ENCODE assay signal across 12 cellular contexts in genomic region chr1:107785506-107786213, GRCh38.
DNase-seq lines count a peak whose midpoint lies in the region; ATAC-seq and TF ChIP-seq lines count a peak whose summit lies in the region.
"Had no signal": no experiment of that assay in that cellular context is flagged by ENCODE, and none has a peak within 500 bp of the region (broad histone marks: within the 10 kb centered on the region; RNA-seq: fewer than 3 reads in every experiment).

No MANE protein-coding gene starts in this region.

- H3K9me3 ChIP-seq in BLaER1 treated with 17β-estradiol and CSF1 and Interleukin-3, amounts not matched to agents 10 nM and 100 nM (replicated peaks in 1 of 11), result no peaks in the 10 kb centered on the region
- H3K9me3 ChIP-seq in DOHH2 (ENCODE audit: control insufficient read depth, insufficient read depth, low read length) (no peaks in the 10 kb centered on the region), lower lobe of right lung (no peaks in the 10 kb centered on the region)

- peaks cover 62 to 86% (median 69%) of the 10 kb centered on the region in 10 experiments for H3K4me1 ChIP-seq in BLaER1 treated with 17β-estradiol and CSF1 and Interleukin-3, amounts not matched to agents 10 nM and 100 nM
- H3K4me1 ChIP-seq in DOHH2 (ENCODE audit: control insufficient read depth, low read length) (peaks cover 53% of the 10 kb centered on the region), lower lobe of right lung (peaks cover 36% of the 10 kb centered on the region)

- H3K79me2 ChIP-seq in DOHH2 (ENCODE audit: control insufficient read depth, low read length), result no peaks in the 10 kb centered on the region

- no peaks in the 10 kb centered on the region for H3K27me3 ChIP-seq in BLaER1 treated with 17β-estradiol and CSF1 and Interleukin-3, amounts not matched to agents 10 nM and 100 nM
- H3K27me3 ChIP-seq in DOHH2 (ENCODE audit: control insufficient read depth, low read length) (no peaks in the 10 kb centered on the region), lower lobe of right lung (ENCODE audit: low read depth) (no peaks in the 10 kb centered on the region)

- peak in 1 of 2 donors; percentile 30 for ATAC-seq in lower lobe of right lung
- no peak for ATAC-seq in GM18867 (IDR thresholded peaks at IDR 0.05; ENCODE audit: unreplicated experiment)

- no peaks in the 10 kb centered on the region for H3K9me2 ChIP-seq in DOHH2 (replicated peaks; ENCODE audit: control insufficient read depth, low read length)

- H3K9ac ChIP-seq in BLaER1 treated with 17β-estradiol and CSF1 and Interleukin-3, amounts not matched to agents 10 nM and 100 nM, result peak overlapping the region in 2 of 11 experiments; percentile 2 to 38; a peak in 1 of 22 replicates

- DNase-seq in lower lobe of right lung (no peak), UCSD-AML1 (lab: John Stamatoyannopoulos, UW; ENCODE audit: unreplicated experiment) (no peak), NCI-H128 (lab: John Stamatoyannopoulos, UW; ENCODE audit: unreplicated experiment) (no peak), NCI-H2081 (lab: John Stamatoyannopoulos, UW) (no peak)
- DNase-seq: hypothalamus, NCI-H1436 treated with DMSO at 0.1 percent for 48 hours, posterior cingulate gyrus had no signal

- peaks cover 41% of the 10 kb centered on the region for H3K4me1 Mint-ChIP-seq in T-helper 1 cell treated with Interleukin-12 subunit alpha and Interleukin-12 subunit beta and Interleukin-4 antibody, amounts not matched to agents 30 μg/mL and 1 μg/mL, for 36 hours (ENCODE audit: low read depth)

- H3K36me3 Mint-ChIP-seq in T-helper 1 cell treated with Interleukin-12 subunit alpha and Interleukin-12 subunit beta and Interleukin-4 antibody, amounts not matched to agents 30 μg/mL and 1 μg/mL, for 36 hours (ENCODE audit: low read depth), result no peaks in the 10 kb centered on the region
- H3K36me3 Mint-ChIP-seq: brain had no signal

- H4K20me1 ChIP-seq in BLaER1 treated with 17β-estradiol and CSF1 and Interleukin-3, amounts not matched to agents 10 nM and 100 nM, result no peaks in the 10 kb centered on the region; a peak in 1 of 22 replicates
- no peaks in the 10 kb centered on the region for H4K20me1 ChIP-seq in DOHH2 (ENCODE audit: control insufficient read depth, insufficient read depth, low read depth, low read length)

- no peaks in the 10 kb centered on the region for H3K27me3 Mint-ChIP-seq in T-helper 1 cell treated with Interleukin-12 subunit alpha and Interleukin-12 subunit beta and Interleukin-4 antibody, amounts not matched to agents 30 μg/mL and 1 μg/mL, for 36 hours (ENCODE audit: low read depth)
- H3K27me3 Mint-ChIP-seq: brain had no signal

- no peaks in the 10 kb centered on the region for H3K9me3 Mint-ChIP-seq in T-helper 1 cell treated with Interleukin-12 subunit alpha and Interleukin-12 subunit beta and Interleukin-4 antibody, amounts not matched to agents 30 μg/mL and 1 μg/mL, for 36 hours

- H3K4me3 ChIP-seq in BLaER1 treated with 17β-estradiol and CSF1 and Interleukin-3, amounts not matched to agents 10 nM and 100 nM, result no peak overlapping the region
- peak overlapping the region; percentile 1; the same call in 1 of the 2 replicates for H3K4me3 ChIP-seq in DOHH2 (ENCODE audit: low read length)
- peak overlapping the region; percentile 11 for H3K4me3 ChIP-seq in lower lobe of right lung

- peak overlapping the region; percentile 63 for H3K4me3 Mint-ChIP-seq in T-helper 1 cell treated with Interleukin-12 subunit alpha and Interleukin-12 subunit beta and Interleukin-4 antibody, amounts not matched to agents 30 μg/mL and 1 μg/mL, for 36 hours
- H3K4me3 Mint-ChIP-seq: brain had no signal

- intact Hi-C loops in lower lobe of right lung (cut with DNase I), result no loop called here

- H3K27ac ChIP-seq in BLaER1 treated with 17β-estradiol and CSF1 and Interleukin-3, amounts not matched to agents 10 nM and 100 nM, result peak overlapping the region in 5 of 11 experiments; percentile 7 to 44 (median 22); a peak in 2 of 22 replicates
- H3K27ac ChIP-seq in DOHH2 (ENCODE audit: low read depth, low read length) (0 out of 2 replicates have a peak overlapping the region, but pooled peaks have one; percentile 2), lower lobe of right lung (peak overlapping the region; percentile 64)

- H3F3A ChIP-seq in DOHH2 (ENCODE audit: control insufficient read depth, insufficient read depth), result peaks cover 2% of the 10 kb centered on the region; the same call in 1 of the 2 replicates

- peak overlapping the region; percentile 89 for H3K27ac Mint-ChIP-seq in T-helper 1 cell treated with Interleukin-12 subunit alpha and Interleukin-12 subunit beta and Interleukin-4 antibody, amounts not matched to agents 30 μg/mL and 1 μg/mL, for 36 hours
- H3K27ac Mint-ChIP-seq: brain had no signal

- H3K36me3 ChIP-seq in BLaER1 treated with 17β-estradiol and CSF1 and Interleukin-3, amounts not matched to agents 10 nM and 100 nM, result no peaks in the 10 kb centered on the region; a peak in 1 of 22 replicates
- no peaks in the 10 kb centered on the region for H3K36me3 ChIP-seq in DOHH2 (ENCODE audit: control insufficient read depth, low read length)
- no peaks in the 10 kb centered on the region for H3K36me3 ChIP-seq in lower lobe of right lung

- peak overlapping the region; percentile 57 to 79 (median 70) for H3K4me2 ChIP-seq in BLaER1 treated with 17β-estradiol and CSF1 and Interleukin-3, amounts not matched to agents 10 nM and 100 nM
- peak overlapping the region; percentile 38 for H3K4me2 ChIP-seq in DOHH2 (ENCODE audit: low read length)

- TF ChIP-seq CTCF in DOHH2 (IDR thresholded peaks at IDR 0.05; ENCODE audit: low read depth, low read length, poor library complexity, severe bottlenecking) (no peak), lower lobe of right lung (IDR thresholded peaks at IDR 0.05) (no peak)

Comparison
In these comparisons a context has a peak if more than half of its experiments do, and no peak if none do; other contexts are left out.
1. H3K4me3 ChIP-seq: peak in DOHH2 (single experiment) and lower lobe of right lung (single experiment); none in BLaER1 treated with 17β-estradiol and CSF1 and Interleukin-3, amounts not matched to agents 10 nM and 100 nM (0 of 10).